8 cellular contexts compared by ENCODE assay signal in genomic region chr2:108621087-108621559, GRCh38.
DNase-seq lines count a peak whose midpoint lies in the region; ATAC-seq, FAIRE-seq and TF ChIP-seq lines count a peak whose summit lies in the region.

No MANE protein-coding gene starts in this region.

- peak overlapping the region; percentile 34 to 62 (median 51) for H3K27ac ChIP-seq in transverse colon

- TF ChIP-seq CTCF in transverse colon (IDR thresholded peaks at IDR 0.05): no peak

- TF ChIP-seq EP300 in transverse colon (IDR thresholded peaks at IDR 0.05; ENCODE audit: low read depth): no peak

- H3K9me3 Mint-ChIP-seq in natural killer cell treated with Interleukin-12 subunit alpha and Interleukin-12 subunit beta and Interleukin-15 and Interleukin-18, amount 100 ng/mL, for 72 hours: no peaks in the 10 kb centered on the region

- H3K4me1 Mint-ChIP-seq in natural killer cell treated with Interleukin-12 subunit alpha and Interleukin-12 subunit beta and Interleukin-15 and Interleukin-18, amount 100 ng/mL, for 72 hours (ENCODE audit: low read depth in 2 of 2): peaks cover 37 to 38% of the 10 kb centered on the region in 2 donors

- no peaks in the 10 kb centered on the region for H3K27me3 ChIP-seq in transverse colon

- H3K27ac Mint-ChIP-seq in natural killer cell treated with Interleukin-12 subunit alpha and Interleukin-12 subunit beta and Interleukin-15 and Interleukin-18, amount 100 ng/mL, for 72 hours: peak overlapping the region; percentile 85 to 89

- peak; percentile 48 for TF ChIP-seq POLR2A in transverse colon (IDR thresholded peaks at IDR 0.05)

- peak; percentile 96 for FAIRE-seq in GM18507 (lab: Jason Lieb, UNC)

- peak; percentile 100 for ATAC-seq in HG02642 (IDR thresholded peaks at IDR 0.05; ENCODE audit: poor library complexity, unreplicated experiment)
- ATAC-seq in natural killer cell treated with Interleukin-12 subunit alpha and Interleukin-12 subunit beta and Interleukin-15 and Interleukin-18, amount 100 ng/mL, for 72 hours: peak; percentile 95 to 99

- no peaks in the 10 kb centered on the region for H3K36me3 Mint-ChIP-seq in natural killer cell treated with Interleukin-12 subunit alpha and Interleukin-12 subunit beta and Interleukin-15 and Interleukin-18, amount 100 ng/mL, for 72 hours

- peak overlapping the region; percentile 97 for H3K4me3 Mint-ChIP-seq in natural killer cell treated with Interleukin-12 subunit alpha and Interleukin-12 subunit beta and Interleukin-15 and Interleukin-18, amount 100 ng/mL, for 72 hours

- peak overlapping the region in 1 of 4 donors; percentile 29 for H3K4me3 ChIP-seq in transverse colon

- no peak for DNase-seq in GM18507 (ENCODE audit: extremely low spot score, insufficient read length, low read depth)
- DNase-seq in NCI-H146 treated with DMSO at 0.1 percent for 48 hours (lab: John Stamatoyannopoulos, UW; ENCODE audit: unreplicated experiment): peak; percentile 70
- peak; percentile 45 to 50 for DNase-seq in activated CD4-positive, alpha-beta T cell treated with anti-CD3 and anti-CD28 coated beads for 24 hours (ENCODE audit: low read depth in 2 of 2)
- DNase-seq in effector CD4-positive, alpha-beta T cell: peak; percentile 71
- peak; percentile 70 for DNase-seq in natural killer cell treated with Interleukin-12 subunit alpha and Interleukin-12 subunit beta and Interleukin-15 and Interleukin-18, amount 100 ng/mL, for 72 hours (ENCODE audit: low spot score)
- DNase-seq in transverse colon: peak; percentile 58
- DNase-seq in AG20443 (ENCODE audit: low spot score): no peak

- no peaks in the 10 kb centered on the region for H3K9me3 ChIP-seq in transverse colon

- WGBS in transverse colon (ENCODE audit: low coverage in 1 of 2), 2 donors: 55 to 56% methylated on average over 2 to 8 of the region's 8 CpGs

- peaks cover 8 to 71% (median 27%) of the 10 kb centered on the region in 4 donors for H3K4me1 ChIP-seq in transverse colon

- no peaks in the 10 kb centered on the region for H3K27me3 Mint-ChIP-seq in natural killer cell treated with Interleukin-12 subunit alpha and Interleukin-12 subunit beta and Interleukin-15 and Interleukin-18, amount 100 ng/mL, for 72 hours

- intact Hi-C loops in transverse colon (cut with DNase I; ENCODE audit: low total_unique reads): no loop called here

- in situ Hi-C loops in transverse colon (cut with MboI; ENCODE audit: low pct_ligation_motif_present in 1 of 4, low pct_unique_long_range_greater_than_20kb in 1 of 4, low sequenced_read_pairs in 3 of 4): loop anchor here in 1 of 4 donors (25.0 kb wide), 1 partner anchor 91 kb away; the partner anchor contains the start of gene RANBP2

- no peaks in the 10 kb centered on the region for H3K36me3 ChIP-seq in transverse colon

Comparison
In these comparisons a context has a peak if more than half of its experiments do, and no peak if none do; other contexts are left out.
1. DNase-seq: peak in NCI-H146 treated with DMSO at 0.1 percent for 48 hours (single experiment), activated CD4-positive, alpha-beta T cell treated with anti-CD3 and anti-CD28 coated beads for 24 hours (2 of 2), effector CD4-positive, alpha-beta T cell (single experiment), natural killer cell treated with Interleukin-12 subunit alpha and Interleukin-12 subunit beta and Interleukin-15 and Interleukin-18, amount 100 ng/mL, for 72 hours (single experiment) and transverse colon (single experiment); none in GM18507 (single experiment) and AG20443 (single experiment).